ENCODE assay signal across 1 cellular context in the genomic region with DNA sequence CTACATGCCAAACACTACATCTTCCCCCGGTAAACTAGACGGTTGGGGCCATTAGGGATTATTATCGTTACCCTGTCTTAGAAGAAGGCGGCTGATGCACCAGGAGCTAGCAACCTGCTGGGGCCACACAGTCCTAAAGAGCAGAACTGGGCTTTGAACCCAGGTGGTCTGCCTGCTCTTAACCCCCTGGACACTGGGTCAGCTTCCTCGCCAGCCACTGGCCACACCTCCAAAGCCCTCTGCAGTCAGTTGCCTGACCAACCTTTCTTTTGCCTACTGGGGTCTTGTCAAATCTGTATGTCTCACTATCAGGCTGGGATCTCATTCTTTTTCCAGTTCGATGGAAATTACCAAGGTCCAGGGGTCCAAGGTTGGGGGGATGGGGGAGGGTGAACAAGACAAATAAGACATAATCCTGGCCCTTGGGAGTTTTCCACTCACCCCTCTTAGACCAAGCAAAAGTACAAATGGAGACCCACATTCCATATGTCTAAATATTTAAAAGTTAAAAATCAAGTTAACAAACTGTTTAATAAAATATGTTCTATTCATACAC.
A peak's percentile ranks its signal among the peaks of the same experiment; 100 is the strongest.
TF ChIP-seq lines count a peak whose summit lies in the region.

No MANE protein-coding gene starts in this region.

TF ChIP-seq in HepG2, 621 proteins besides CTCF, POLR2A, EP300 and RAD21 (continues in another document):
- TF ChIP-seq, protein P1, sequence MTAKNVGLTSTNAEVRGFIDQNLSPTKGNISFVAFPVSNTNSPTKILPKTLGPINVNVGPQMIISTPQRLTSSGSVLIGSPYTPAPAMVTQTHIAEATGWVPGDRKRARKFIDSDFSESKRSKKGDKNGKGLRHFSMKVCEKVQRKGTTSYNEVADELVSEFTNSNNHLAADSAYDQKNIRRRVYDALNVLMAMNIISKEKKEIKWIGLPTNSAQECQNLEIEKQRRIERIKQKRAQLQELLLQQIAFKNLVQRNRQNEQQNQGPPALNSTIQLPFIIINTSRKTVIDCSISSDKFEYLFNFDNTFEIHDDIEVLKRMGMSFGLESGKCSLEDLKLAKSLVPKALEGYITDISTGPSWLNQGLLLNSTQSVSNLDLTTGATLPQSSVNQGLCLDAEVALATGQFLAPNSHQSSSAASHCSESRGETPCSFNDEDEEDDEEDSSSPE (CRISPR knock-in tag; IDR thresholded peaks at IDR 0.05), result no peak
- TF ChIP-seq REXO4 (CRISPR knock-in tag; IDR thresholded peaks at IDR 0.05; ENCODE audit: borderline replicate concordance) (no peak), MED8 (CRISPR knock-in tag; IDR thresholded peaks at IDR 0.05; ENCODE audit: insufficient replicate concordance) (no peak), DPF2 (CRISPR knock-in tag; IDR thresholded peaks at IDR 0.05; ENCODE audit: borderline replicate concordance, low read depth) (0 out of 2 replicates have a peak, but pooled peaks have one; percentile 25), ZNF329 (CRISPR knock-in tag; IDR thresholded peaks at IDR 0.05; ENCODE audit: low read depth) (no peak), KDM6A (CRISPR knock-in tag; IDR thresholded peaks at IDR 0.05; ENCODE audit: low read depth) (no peak), ZNF460 (CRISPR knock-in tag; IDR thresholded peaks at IDR 0.05; ENCODE audit: borderline replicate concordance) (no peak), AGO2 (optimal IDR thresholded peaks at IDR 0.05; ENCODE audit: low read depth, low read length) (no peak), SRSF9 (IDR thresholded peaks at IDR 0.05; ENCODE audit: borderline replicate concordance, insufficient read depth, low read depth, low read length, poor library complexity, severe bottlenecking) (no peak), BRCA1 (CRISPR knock-in tag; IDR thresholded peaks at IDR 0.05) (no peak), TEAD2 (CRISPR knock-in tag; IDR thresholded peaks at IDR 0.05) (no peak), ZNF883 (CRISPR knock-in tag; IDR thresholded peaks at IDR 0.05; ENCODE audit: not compliant biosample characterization) (peak; percentile 42), ZNF430 (CRISPR knock-in tag; IDR thresholded peaks at IDR 0.05) (no peak), GZF1 (CRISPR knock-in tag; IDR thresholded peaks at IDR 0.05) (no peak), DR1 (CRISPR knock-in tag; IDR thresholded peaks at IDR 0.05) (no peak), ZNF619 (CRISPR knock-in tag; IDR thresholded peaks at IDR 0.05) (no peak), ZNF547 (CRISPR knock-in tag; IDR thresholded peaks at IDR 0.05) (0 out of 2 replicates have a peak, but pooled peaks have one; percentile 31), ZNF709 (CRISPR knock-in tag; IDR thresholded peaks at IDR 0.05) (no peak), YEATS4 (CRISPR knock-in tag; IDR thresholded peaks at IDR 0.05; ENCODE audit: borderline replicate concordance) (no peak), MAFF (IDR thresholded peaks at IDR 0.05; ENCODE audit: low read depth, low read length) (no peak), TBX3 (IDR thresholded peaks at IDR 0.05; ENCODE audit: borderline replicate concordance) (no peak), CCAR2 (optimal IDR thresholded peaks at IDR 0.05; ENCODE audit: low read depth, low read length) (no peak), POLR2G (IDR thresholded peaks at IDR 0.05; ENCODE audit: low read depth, low read length) (no peak), HOXA9 (CRISPR knock-in tag; IDR thresholded peaks at IDR 0.05; ENCODE audit: borderline replicate concordance) (no peak), RFX3 (CRISPR knock-in tag; IDR thresholded peaks at IDR 0.05) (no peak), ZNF563 (CRISPR knock-in tag; IDR thresholded peaks at IDR 0.05) (no peak), EHMT2 (IDR thresholded peaks at IDR 0.05; ENCODE audit: borderline replicate concordance, low read depth, low read length) (no peak), HOXA3 (CRISPR knock-in tag; IDR thresholded peaks at IDR 0.05) (0 out of 2 replicates have a peak, but pooled peaks have one; percentile 26), ZNF644 (CRISPR knock-in tag; IDR thresholded peaks at IDR 0.05; ENCODE audit: low read depth) (no peak), ZFP62 (CRISPR knock-in tag; IDR thresholded peaks at IDR 0.05) (no peak), POGZ (CRISPR knock-in tag; IDR thresholded peaks at IDR 0.05) (no peak), ZNF350 (CRISPR knock-in tag; IDR thresholded peaks at IDR 0.05; ENCODE audit: borderline replicate concordance, low read depth) (no peak), HNF4G (IDR thresholded peaks at IDR 0.05; ENCODE audit: borderline replicate concordance, low read depth, low read length) (no peak), HNF4G (CRISPR knock-in tag; IDR thresholded peaks at IDR 0.05; ENCODE audit: borderline replicate concordance, low read depth) (no peak), TSC22D2 (CRISPR knock-in tag; IDR thresholded peaks at IDR 0.05; ENCODE audit: borderline replicate concordance) (no peak), ZNF33A (CRISPR knock-in tag; IDR thresholded peaks at IDR 0.05; ENCODE audit: borderline replicate concordance) (no peak), JDP2 (CRISPR knock-in tag; IDR thresholded peaks at IDR 0.05; ENCODE audit: borderline replicate concordance) (no peak)
- TF ChIP-seq, protein P2, sequence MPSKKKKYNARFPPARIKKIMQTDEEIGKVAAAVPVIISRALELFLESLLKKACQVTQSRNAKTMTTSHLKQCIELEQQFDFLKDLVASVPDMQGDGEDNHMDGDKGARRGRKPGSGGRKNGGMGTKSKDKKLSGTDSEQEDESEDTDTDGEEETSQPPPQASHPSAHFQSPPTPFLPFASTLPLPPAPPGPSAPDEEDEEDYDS (CRISPR knock-in tag; IDR thresholded peaks at IDR 0.05), result no peak
- TF ChIP-seq, protein P3, sequence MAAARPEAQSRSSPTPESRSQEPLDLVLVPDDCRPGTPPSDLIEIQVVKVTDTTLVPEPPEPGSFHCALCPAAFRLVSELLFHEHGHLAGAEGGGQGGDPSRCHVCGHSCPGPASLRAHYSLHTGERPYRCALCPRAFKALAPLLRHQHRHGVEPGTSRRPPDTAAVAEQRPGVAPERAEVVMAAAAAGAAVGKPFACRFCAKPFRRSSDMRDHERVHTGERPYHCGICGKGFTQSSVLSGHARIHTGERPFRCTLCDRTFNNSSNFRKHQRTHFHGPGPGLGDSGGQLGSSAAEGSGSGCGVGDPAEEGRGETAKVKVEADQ (CRISPR knock-in tag; IDR thresholded peaks at IDR 0.05; ENCODE audit: borderline replicate concordance), result no peak
- TF ChIP-seq, protein P4, sequence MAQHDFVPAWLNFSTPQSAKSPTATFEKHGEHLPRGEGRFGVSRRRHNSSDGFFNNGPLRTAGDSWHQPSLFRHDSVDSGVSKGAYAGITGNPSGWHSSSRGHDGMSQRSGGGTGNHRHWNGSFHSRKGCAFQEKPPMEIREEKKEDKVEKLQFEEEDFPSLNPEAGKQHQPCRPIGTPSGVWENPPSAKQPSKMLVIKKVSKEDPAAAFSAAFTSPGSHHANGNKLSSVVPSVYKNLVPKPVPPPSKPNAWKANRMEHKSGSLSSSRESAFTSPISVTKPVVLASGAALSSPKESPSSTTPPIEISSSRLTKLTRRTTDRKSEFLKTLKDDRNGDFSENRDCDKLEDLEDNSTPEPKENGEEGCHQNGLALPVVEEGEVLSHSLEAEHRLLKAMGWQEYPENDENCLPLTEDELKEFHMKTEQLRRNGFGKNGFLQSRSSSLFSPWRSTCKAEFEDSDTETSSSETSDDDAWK (CRISPR knock-in tag; IDR thresholded peaks at IDR 0.05), result no peak
- TF ChIP-seq, protein P5, sequence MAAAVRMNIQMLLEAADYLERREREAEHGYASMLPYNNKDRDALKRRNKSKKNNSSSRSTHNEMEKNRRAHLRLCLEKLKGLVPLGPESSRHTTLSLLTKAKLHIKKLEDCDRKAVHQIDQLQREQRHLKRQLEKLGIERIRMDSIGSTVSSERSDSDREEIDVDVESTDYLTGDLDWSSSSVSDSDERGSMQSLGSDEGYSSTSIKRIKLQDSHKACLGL (CRISPR knock-in tag; IDR thresholded peaks at IDR 0.05), result no peak
- TF ChIP-seq, protein P6, sequence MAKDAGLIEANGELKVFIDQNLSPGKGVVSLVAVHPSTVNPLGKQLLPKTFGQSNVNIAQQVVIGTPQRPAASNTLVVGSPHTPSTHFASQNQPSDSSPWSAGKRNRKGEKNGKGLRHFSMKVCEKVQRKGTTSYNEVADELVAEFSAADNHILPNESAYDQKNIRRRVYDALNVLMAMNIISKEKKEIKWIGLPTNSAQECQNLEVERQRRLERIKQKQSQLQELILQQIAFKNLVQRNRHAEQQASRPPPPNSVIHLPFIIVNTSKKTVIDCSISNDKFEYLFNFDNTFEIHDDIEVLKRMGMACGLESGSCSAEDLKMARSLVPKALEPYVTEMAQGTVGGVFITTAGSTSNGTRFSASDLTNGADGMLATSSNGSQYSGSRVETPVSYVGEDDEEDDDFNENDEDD (CRISPR knock-in tag; IDR thresholded peaks at IDR 0.05; ENCODE audit: borderline replicate concordance), result no peak
- TF ChIP-seq, protein P7, sequence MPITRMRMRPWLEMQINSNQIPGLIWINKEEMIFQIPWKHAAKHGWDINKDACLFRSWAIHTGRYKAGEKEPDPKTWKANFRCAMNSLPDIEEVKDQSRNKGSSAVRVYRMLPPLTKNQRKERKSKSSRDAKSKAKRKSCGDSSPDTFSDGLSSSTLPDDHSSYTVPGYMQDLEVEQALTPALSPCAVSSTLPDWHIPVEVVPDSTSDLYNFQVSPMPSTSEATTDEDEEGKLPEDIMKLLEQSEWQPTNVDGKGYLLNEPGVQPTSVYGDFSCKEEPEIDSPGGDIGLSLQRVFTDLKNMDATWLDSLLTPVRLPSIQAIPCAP (CRISPR knock-in tag; IDR thresholded peaks at IDR 0.05; ENCODE audit: low read depth), result no peak
- TF ChIP-seq, protein P8, sequence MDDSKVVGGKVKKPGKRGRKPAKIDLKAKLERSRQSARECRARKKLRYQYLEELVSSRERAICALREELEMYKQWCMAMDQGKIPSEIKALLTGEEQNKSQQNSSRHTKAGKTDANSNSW (CRISPR knock-in tag; IDR thresholded peaks at IDR 0.05; ENCODE audit: borderline replicate concordance), result no peak
- TF ChIP-seq, protein P9, sequence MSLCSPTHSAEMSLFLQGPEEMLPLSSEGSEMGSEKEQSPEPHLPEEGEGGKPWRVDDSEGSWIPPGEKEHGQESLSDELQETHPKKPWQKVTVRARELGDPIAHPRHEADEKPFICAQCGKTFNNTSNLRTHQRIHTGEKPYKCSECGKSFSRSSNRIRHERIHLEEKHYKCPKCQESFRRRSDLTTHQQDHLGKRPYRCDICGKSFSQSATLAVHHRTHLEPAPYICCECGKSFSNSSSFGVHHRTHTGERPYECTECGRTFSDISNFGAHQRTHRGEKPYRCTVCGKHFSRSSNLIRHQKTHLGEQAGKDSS (CRISPR knock-in tag; IDR thresholded peaks at IDR 0.05; ENCODE audit: borderline replicate concordance, low read depth), result no peak
- TF ChIP-seq, protein P10, sequence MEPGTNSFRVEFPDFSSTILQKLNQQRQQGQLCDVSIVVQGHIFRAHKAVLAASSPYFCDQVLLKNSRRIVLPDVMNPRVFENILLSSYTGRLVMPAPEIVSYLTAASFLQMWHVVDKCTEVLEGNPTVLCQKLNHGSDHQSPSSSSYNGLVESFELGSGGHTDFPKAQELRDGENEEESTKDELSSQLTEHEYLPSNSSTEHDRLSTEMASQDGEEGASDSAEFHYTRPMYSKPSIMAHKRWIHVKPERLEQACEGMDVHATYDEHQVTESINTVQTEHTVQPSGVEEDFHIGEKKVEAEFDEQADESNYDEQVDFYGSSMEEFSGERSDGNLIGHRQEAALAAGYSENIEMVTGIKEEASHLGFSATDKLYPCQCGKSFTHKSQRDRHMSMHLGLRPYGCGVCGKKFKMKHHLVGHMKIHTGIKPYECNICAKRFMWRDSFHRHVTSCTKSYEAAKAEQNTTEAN (CRISPR knock-in tag; conservative IDR thresholded peaks at IDR 0.05), result no peak
- TF ChIP-seq, protein P11, sequence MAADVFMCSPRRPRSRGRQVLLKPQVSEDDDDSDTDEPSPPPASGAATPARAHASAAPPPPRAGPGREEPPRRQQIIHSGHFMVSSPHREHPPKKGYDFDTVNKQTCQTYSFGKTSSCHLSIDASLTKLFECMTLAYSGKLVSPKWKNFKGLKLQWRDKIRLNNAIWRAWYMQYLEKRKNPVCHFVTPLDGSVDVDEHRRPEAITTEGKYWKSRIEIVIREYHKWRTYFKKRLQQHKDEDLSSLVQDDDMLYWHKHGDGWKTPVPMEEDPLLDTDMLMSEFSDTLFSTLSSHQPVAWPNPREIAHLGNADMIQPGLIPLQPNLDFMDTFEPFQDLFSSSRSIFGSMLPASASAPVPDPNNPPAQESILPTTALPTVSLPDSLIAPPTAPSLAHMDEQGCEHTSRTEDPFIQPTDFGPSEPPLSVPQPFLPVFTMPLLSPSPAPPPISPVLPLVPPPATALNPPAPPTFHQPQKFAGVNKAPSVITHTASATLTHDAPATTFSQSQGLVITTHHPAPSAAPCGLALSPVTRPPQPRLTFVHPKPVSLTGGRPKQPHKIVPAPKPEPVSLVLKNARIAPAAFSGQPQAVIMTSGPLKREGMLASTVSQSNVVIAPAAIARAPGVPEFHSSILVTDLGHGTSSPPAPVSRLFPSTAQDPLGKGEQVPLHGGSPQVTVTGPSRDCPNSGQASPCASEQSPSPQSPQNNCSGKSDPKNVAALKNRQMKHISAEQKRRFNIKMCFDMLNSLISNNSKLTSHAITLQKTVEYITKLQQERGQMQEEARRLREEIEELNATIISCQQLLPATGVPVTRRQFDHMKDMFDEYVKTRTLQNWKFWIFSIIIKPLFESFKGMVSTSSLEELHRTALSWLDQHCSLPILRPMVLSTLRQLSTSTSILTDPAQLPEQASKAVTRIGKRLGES (CRISPR knock-in tag; IDR thresholded peaks at IDR 0.05; ENCODE audit: borderline replicate concordance), result no peak
- TF ChIP-seq, protein P12, sequence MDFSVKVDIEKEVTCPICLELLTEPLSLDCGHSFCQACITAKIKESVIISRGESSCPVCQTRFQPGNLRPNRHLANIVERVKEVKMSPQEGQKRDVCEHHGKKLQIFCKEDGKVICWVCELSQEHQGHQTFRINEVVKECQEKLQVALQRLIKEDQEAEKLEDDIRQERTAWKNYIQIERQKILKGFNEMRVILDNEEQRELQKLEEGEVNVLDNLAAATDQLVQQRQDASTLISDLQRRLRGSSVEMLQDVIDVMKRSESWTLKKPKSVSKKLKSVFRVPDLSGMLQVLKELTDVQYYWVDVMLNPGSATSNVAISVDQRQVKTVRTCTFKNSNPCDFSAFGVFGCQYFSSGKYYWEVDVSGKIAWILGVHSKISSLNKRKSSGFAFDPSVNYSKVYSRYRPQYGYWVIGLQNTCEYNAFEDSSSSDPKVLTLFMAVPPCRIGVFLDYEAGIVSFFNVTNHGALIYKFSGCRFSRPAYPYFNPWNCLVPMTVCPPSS (IDR thresholded peaks at IDR 0.05), result no peak
- TF ChIP-seq, protein P13, sequence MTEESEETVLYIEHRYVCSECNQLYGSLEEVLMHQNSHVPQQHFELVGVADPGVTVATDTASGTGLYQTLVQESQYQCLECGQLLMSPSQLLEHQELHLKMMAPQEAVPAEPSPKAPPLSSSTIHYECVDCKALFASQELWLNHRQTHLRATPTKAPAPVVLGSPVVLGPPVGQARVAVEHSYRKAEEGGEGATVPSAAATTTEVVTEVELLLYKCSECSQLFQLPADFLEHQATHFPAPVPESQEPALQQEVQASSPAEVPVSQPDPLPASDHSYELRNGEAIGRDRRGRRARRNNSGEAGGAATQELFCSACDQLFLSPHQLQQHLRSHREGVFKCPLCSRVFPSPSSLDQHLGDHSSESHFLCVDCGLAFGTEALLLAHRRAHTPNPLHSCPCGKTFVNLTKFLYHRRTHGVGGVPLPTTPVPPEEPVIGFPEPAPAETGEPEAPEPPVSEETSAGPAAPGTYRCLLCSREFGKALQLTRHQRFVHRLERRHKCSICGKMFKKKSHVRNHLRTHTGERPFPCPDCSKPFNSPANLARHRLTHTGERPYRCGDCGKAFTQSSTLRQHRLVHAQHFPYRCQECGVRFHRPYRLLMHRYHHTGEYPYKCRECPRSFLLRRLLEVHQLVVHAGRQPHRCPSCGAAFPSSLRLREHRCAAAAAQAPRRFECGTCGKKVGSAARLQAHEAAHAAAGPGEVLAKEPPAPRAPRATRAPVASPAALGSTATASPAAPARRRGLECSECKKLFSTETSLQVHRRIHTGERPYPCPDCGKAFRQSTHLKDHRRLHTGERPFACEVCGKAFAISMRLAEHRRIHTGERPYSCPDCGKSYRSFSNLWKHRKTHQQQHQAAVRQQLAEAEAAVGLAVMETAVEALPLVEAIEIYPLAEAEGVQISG (CRISPR knock-in tag; IDR thresholded peaks at IDR 0.05), result 0 out of 2 replicates have a peak, but pooled peaks have one; percentile 28
